Comparison of ENCODE assay signal across 8 cellular contexts in the genomic region with DNA sequence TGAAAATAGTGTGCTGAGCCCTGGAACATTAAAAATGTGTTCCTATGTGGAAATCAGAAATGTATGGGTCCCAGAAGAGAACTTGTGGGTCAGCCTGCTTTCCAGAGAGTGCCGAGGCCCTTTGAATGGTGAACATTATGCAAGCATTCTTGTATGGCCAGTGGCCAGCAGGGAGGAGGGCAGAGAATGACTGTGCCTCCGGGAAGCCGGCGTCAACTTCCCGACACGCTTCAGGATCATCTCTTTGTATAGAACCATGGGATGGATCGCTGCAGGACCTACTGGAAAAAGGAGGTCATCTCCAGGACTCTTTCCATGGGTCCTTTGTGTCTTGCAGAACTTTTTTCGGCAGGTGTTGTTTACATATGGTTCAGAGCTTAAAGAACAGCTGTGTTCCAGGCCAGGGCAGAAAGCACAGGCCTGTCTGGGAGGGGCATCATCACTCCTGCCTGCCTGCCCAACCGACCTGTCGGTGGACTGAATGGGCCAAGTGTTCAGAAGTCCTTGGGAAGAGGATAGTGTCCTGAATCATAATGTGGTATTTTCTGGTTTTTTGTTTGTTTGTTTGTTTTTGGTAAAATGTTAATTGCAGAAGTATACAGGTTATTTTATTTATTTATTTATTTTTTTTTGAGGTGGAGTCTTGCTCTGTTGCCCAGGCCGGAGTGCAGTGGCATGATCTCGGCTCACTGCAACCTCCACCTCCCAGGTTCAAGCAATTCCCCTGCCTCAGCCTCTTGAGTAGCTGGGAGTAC. TPM values are rescaled to one million over a fixed set of nuclear protein-coding genes. Genes with fewer than 3 reads are reported as not detected.
A peak's percentile ranks its signal among the peaks of the same experiment; 100 is the strongest.
DNase-seq lines count a peak whose midpoint lies in the region; ATAC-seq and TF ChIP-seq lines count a peak whose summit lies in the region.

No MANE protein-coding gene starts in this region.

- H3K36me3 ChIP-seq in mucosa of descending colon (ENCODE audit: low read depth), result no peaks in the 10 kb centered on the region
- H3K36me3 ChIP-seq in upper lobe of right lung, result no peaks in the 10 kb centered on the region

- peak overlapping the region; percentile 67 for H3K27ac ChIP-seq in upper lobe of right lung

- no peaks in the 10 kb centered on the region for H3K27me3 ChIP-seq in upper lobe of right lung

- H3K4me3 ChIP-seq in mucosa of descending colon, result no peak overlapping the region
- no peak overlapping the region for H3K4me3 ChIP-seq in upper lobe of right lung

- ATAC-seq in mucosa of descending colon (peak; percentile 79), upper lobe of right lung (peak; percentile 78), GM19452 (IDR thresholded peaks at IDR 0.05; ENCODE audit: unreplicated experiment) (no peak)

- intact Hi-C loops in mucosa of descending colon (cut with DNase I, micrococcal nuclease) (no loop called here), upper lobe of right lung (cut with DNase I) (no loop called here)

- TF ChIP-seq CTCF in mucosa of descending colon (IDR thresholded peaks at IDR 0.05), result no peak
- TF ChIP-seq CTCF in upper lobe of right lung (IDR thresholded peaks at IDR 0.05), result no peak

- DNase-seq in DMS153 treated with DMSO at 0.1 percent for 48 hours (lab: John Stamatoyannopoulos, UW; ENCODE audit: unreplicated experiment) (peak; percentile 25), DMS153 (lab: John Stamatoyannopoulos, UW) (no peak), SHP77 treated with DMSO at 0.1 percent for 48 hours (lab: John Stamatoyannopoulos, UW) (peak; percentile 57), epidermal melanocyte (ENCODE audit: insufficient read length, low spot score) (peak; percentile 69), mucosa of descending colon (peak; percentile 72 to 82 (median 81)), upper lobe of right lung (peak; percentile 87)
- DNase-seq in activated CD4-positive, alpha-beta T cell treated with anti-CD3 and anti-CD28 coated beads, Interleukin-2, amount 50 U/mL, for 4 hours, result no peak

- H3K9me3 ChIP-seq in mucosa of descending colon, result no peaks in the 10 kb centered on the region
- H3K9me3 ChIP-seq in upper lobe of right lung, result no peaks in the 10 kb centered on the region

- H3K4me1 ChIP-seq in mucosa of descending colon (ENCODE audit: low read depth), result peaks cover 56% of the 10 kb centered on the region
- H3K4me1 ChIP-seq in upper lobe of right lung, result peaks cover 92% of the 10 kb centered on the region

RNA-seq across cellular contexts. Expression of a gene that starts 9.0 kb away (rescaled TPM):
- 100 to 1,000 TPM; 105 to 175 (median 113) TPM for total RNA-seq in mucosa of descending colon
- 190 TPM for total RNA-seq in upper lobe of right lung

Comparison
In these comparisons a context has a peak if more than half of its experiments do, and no peak if none do; other contexts are left out.
1. DNase-seq: peak in DMS153 treated with DMSO at 0.1 percent for 48 hours (single experiment), SHP77 treated with DMSO at 0.1 percent for 48 hours (single experiment), epidermal melanocyte (single experiment), mucosa of descending colon (3 of 3) and upper lobe of right lung (single experiment); none in DMS153 (single experiment) and activated CD4-positive, alpha-beta T cell treated with anti-CD3 and anti-CD28 coated beads, Interleukin-2, amount 50 U/mL, for 4 hours (0 of 2).